Comparison of ENCODE assay signal across 27 cellular contexts in the genomic region with DNA sequence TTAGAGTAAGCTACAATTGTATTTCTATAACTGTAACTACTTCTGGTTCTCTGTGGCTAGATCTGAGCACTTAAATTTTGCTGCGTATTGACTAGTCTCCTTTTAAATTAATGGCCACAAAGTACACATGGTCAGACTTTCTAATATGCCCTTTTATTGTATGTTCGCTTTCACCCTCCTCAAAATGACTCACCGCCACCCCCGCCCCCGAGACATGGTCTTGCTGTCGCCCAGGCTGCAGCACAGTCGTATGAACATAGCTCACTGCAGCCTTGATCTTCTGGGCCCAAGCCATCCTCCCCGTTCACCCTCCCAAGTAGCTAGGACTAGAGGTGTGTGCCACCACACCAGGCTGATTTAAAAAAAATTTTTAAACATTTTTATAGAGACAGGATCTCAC. TPM values are rescaled to one million over a fixed set of nuclear protein-coding genes. Genes with fewer than 3 reads are reported as not detected.
DNase-seq lines count a peak whose midpoint lies in the region; ATAC-seq, FAIRE-seq and TF ChIP-seq lines count a peak whose summit lies in the region.
"Had no signal": no experiment of that assay in that cellular context is flagged by ENCODE, and none has a peak within 500 bp of the region (broad histone marks: within the 10 kb centered on the region; RNA-seq: fewer than 3 reads in every experiment).

No MANE protein-coding gene starts in this region.

- FAIRE-seq in pancreas (lab: Jason Lieb, UNC): no peak
- FAIRE-seq: A204.1, endometrium had no signal

- H3K9me3 ChIP-seq in H9 (ENCODE audit: control insufficient read depth, low read depth, low read length): no peaks in the 10 kb centered on the region
- no peaks in the 10 kb centered on the region for H3K9me3 ChIP-seq in pancreas
- H3K9me3 ChIP-seq in GM23248 (ENCODE audit: low read depth): no peaks in the 10 kb centered on the region
- H3K9me3 ChIP-seq: colonic mucosa, prostate gland, thyroid gland had no signal

- in situ Hi-C loops in GM23248 (cut with MboI): no loop called here

- H3K23ac ChIP-seq in H9 (ENCODE audit: insufficient read length, low read depth, low read length): no peak overlapping the region

- no peak overlapping the region for H2AFZ ChIP-seq in H9 (ENCODE audit: low read length)
- no peak overlapping the region for H2AFZ ChIP-seq in GM23248

- intact Hi-C loops in pancreas (cut with DNase I): no loop called here

- no peaks in the 10 kb centered on the region for H3K9me3 Mint-ChIP-seq in activated T-cell treated with anti-CD3 and anti-CD28 coated beads, Interleukin-2, amount 50 U/mL, for 72 hours
- no peaks in the 10 kb centered on the region for H3K9me3 Mint-ChIP-seq in H9
- H3K9me3 Mint-ChIP-seq in effector memory CD8-positive, alpha-beta T cell: no peaks in the 10 kb centered on the region
- H3K9me3 Mint-ChIP-seq: mesothelial cell of epicardium, T-cell had no signal

- no peak for DNase-seq in activated T-cell treated with anti-CD3 and anti-CD28 coated beads, Interleukin-2, amount 50 U/mL, for 72 hours
- no peak for DNase-seq in activated T-cell treated with anti-CD3 and anti-CD28 coated beads, Interleukin-2, amount 50 U/mL, for 1 hour
- DNase-seq in H9 (no peak), pancreas (peak in 2 of 6 donors; percentile 23 to 36), GM23248 (no peak), T1000 (lab: John Stamatoyannopoulos, UW) (no peak), hepatic stellate cell (ENCODE audit: low spot score) (no peak)
- DNase-seq in effector memory CD8-positive, alpha-beta T cell: no peak
- DNase-seq: activated CD4-positive, alpha-beta T cell treated with anti-CD3 and anti-CD28 coated beads for 4 hours; activated CD8-positive, alpha-beta memory T cell treated with anti-CD3 and anti-CD28 coated beads, Interleukin-2, amount 10 ng/mL, durations not matched to agents 7 days and 5 days; brain microvascular endothelial cell; colonic mucosa; left colon; NCI-H1092 treated with DMSO at 0.1 percent for 48 hours; NCI-H1930; PC-3; SIG-M5; stimulated activated CD4-positive, alpha-beta T cell treated with anti-CD3 and anti-CD28 coated beads, Interleukin-2, amount 100 ng/mL, for 48 hours; stimulated activated naive CD4-positive, alpha-beta T cell; T-cell had no signal

- peaks cover 81% of the 10 kb centered on the region; the same call in 1 of the 2 replicates for H3F3A ChIP-seq in GM23248 (ENCODE audit: insufficient read depth)

- H3K36me3 ChIP-seq in pancreas (peaks cover 0 to 15% (median 0%) of the 10 kb centered on the region in 3 donors), GM23248 (ENCODE audit: low read depth) (peaks cover 65% of the 10 kb centered on the region)
- H3K36me3 ChIP-seq: colonic mucosa, prostate gland had no signal

- 0 out of 2 replicates have a peak, but pooled peaks cover 2% of the 10 kb centered on the region for H3K79me2 ChIP-seq in H9 (ENCODE audit: insufficient read depth, low read length)
- peaks cover 61% of the 10 kb centered on the region for H3K79me2 ChIP-seq in GM23248 (ENCODE audit: insufficient read depth)

- no peak overlapping the region for H2BK15ac ChIP-seq in H9 (ENCODE audit: low read depth, low read length)

- H3K4me1 Mint-ChIP-seq in activated T-cell treated with anti-CD3 and anti-CD28 coated beads, Interleukin-2, amount 50 U/mL, for 72 hours (ENCODE audit: low read depth): peaks cover 15% of the 10 kb centered on the region
- H3K4me1 Mint-ChIP-seq in H9: no peaks in the 10 kb centered on the region
- H3K4me1 Mint-ChIP-seq in effector memory CD8-positive, alpha-beta T cell (ENCODE audit: low read depth in 2 of 2): peaks cover 8 to 11% of the 10 kb centered on the region in 2 donors
- H3K4me1 Mint-ChIP-seq: activated CD8-positive, alpha-beta memory T cell treated with anti-CD3 and anti-CD28 coated beads, Interleukin-2, amount 10 ng/mL, durations not matched to agents 7 days and 5 days had no signal

- no peak overlapping the region for H3K4ac ChIP-seq in H9 (ENCODE audit: low read depth, low read length)

- no peak overlapping the region for H3K14ac ChIP-seq in H9 (ENCODE audit: insufficient read depth, low read length)

- peaks cover 5 to 12% of the 10 kb centered on the region in 2 donors for H3K36me3 Mint-ChIP-seq in activated T-cell treated with anti-CD3 and anti-CD28 coated beads, Interleukin-2, amount 50 U/mL, for 72 hours (ENCODE audit: insufficient read depth in 2 of 2)
- H3K36me3 Mint-ChIP-seq in H9 (ENCODE audit: insufficient read depth in 1 of 3, low read depth in 3 of 3): peaks cover 2 to 9% (median 6%) of the 10 kb centered on the region in 3 experiments; a peak in 6 of 7 replicates
- H3K36me3 Mint-ChIP-seq in effector memory CD8-positive, alpha-beta T cell (ENCODE audit: insufficient read depth): peaks cover 9% of the 10 kb centered on the region

- H3K18ac ChIP-seq in H9 (ENCODE audit: insufficient read length, low read depth, low read length): no peak overlapping the region

- H3K27me3 Mint-ChIP-seq in activated T-cell treated with anti-CD3 and anti-CD28 coated beads, Interleukin-2, amount 50 U/mL, for 72 hours (ENCODE audit: low read depth): no peaks in the 10 kb centered on the region
- H3K27me3 Mint-ChIP-seq in H9 (ENCODE audit: low read depth): no peaks in the 10 kb centered on the region
- no peaks in the 10 kb centered on the region for H3K27me3 Mint-ChIP-seq in effector memory CD8-positive, alpha-beta T cell
- H3K27me3 Mint-ChIP-seq: activated CD8-positive, alpha-beta memory T cell treated with anti-CD3 and anti-CD28 coated beads, Interleukin-2, amount 10 ng/mL, durations not matched to agents 7 days and 5 days; B cell; T-cell had no signal

- no peak for ATAC-seq in activated T-cell treated with anti-CD3 and anti-CD28 coated beads, Interleukin-2, amount 50 U/mL, for 72 hours (replicated peaks in 1 of 2)
- ATAC-seq in effector memory CD8-positive, alpha-beta T cell (replicated peaks): no peak
- no peak for ATAC-seq in pancreas
- ATAC-seq: activated CD8-positive, alpha-beta memory T cell treated with anti-CD3 and anti-CD28 coated beads, Interleukin-2, amount 10 ng/mL, durations not matched to agents 7 days and 5 days; T-cell had no signal

- H3K4me3 ChIP-seq in pancreas (no peak overlapping the region), GM23248 (no peak overlapping the region)
- H3K4me3 ChIP-seq: colonic mucosa, prostate gland, thyroid gland had no signal

- no peak overlapping the region for H2BK20ac ChIP-seq in H9 (ENCODE audit: low read depth, low read length, poor library complexity, severe bottlenecking)

- no peaks in the 10 kb centered on the region for H3K9me2 ChIP-seq in GM23248 (ENCODE audit: insufficient read depth)

- no peak overlapping the region for H2BK12ac ChIP-seq in H9 (ENCODE audit: insufficient read length, low read depth, low read length)

- H3K27ac ChIP-seq in H9 (ENCODE audit: insufficient read length, low read depth, low read length) (no peak overlapping the region), pancreas (peak overlapping the region; percentile 25 to 85 (median 66)), GM23248 (no peak overlapping the region)
- H3K27ac ChIP-seq: brain microvascular endothelial cell, HL-60, prostate gland had no signal

- no peak overlapping the region for H3K56ac ChIP-seq in H9 (ENCODE audit: insufficient read length, low read depth, low read length)

- no peak overlapping the region for H2BK5ac ChIP-seq in H9 (ENCODE audit: insufficient read length, low read length)

- no peak overlapping the region for H3K4me2 ChIP-seq in H9 (ENCODE audit: insufficient read depth, insufficient read length, low read length)
- H3K4me2 ChIP-seq in GM23248 (ENCODE audit: unreplicated experiment): no peak overlapping the region

- H4K8ac ChIP-seq in H9 (replicated peaks; ENCODE audit: insufficient read length, low read depth, low read length): no peak overlapping the region

- H3K4me1 ChIP-seq in H9 (ENCODE audit: insufficient read depth, low read length): no peaks in the 10 kb centered on the region
- H3K4me1 ChIP-seq in pancreas: peaks cover 44 to 69% (median 65%) of the 10 kb centered on the region in 3 donors
- peaks cover 45% of the 10 kb centered on the region for H3K4me1 ChIP-seq in GM23248 (ENCODE audit: insufficient read depth)
- H3K4me1 ChIP-seq: colonic mucosa, prostate gland had no signal

- H3K4me3 Mint-ChIP-seq in activated T-cell treated with anti-CD3 and anti-CD28 coated beads, Interleukin-2, amount 50 U/mL, for 72 hours: no peak overlapping the region
- H3K4me3 Mint-ChIP-seq in H9: no peak overlapping the region
- no peak overlapping the region for H3K4me3 Mint-ChIP-seq in effector memory CD8-positive, alpha-beta T cell
- H3K4me3 Mint-ChIP-seq: activated CD8-positive, alpha-beta memory T cell treated with anti-CD3 and anti-CD28 coated beads, Interleukin-2, amount 10 ng/mL, durations not matched to agents 7 days and 5 days; mesothelial cell of epicardium; T-cell had no signal

- no peak overlapping the region for H2AK5ac ChIP-seq in H9 (ENCODE audit: insufficient read length, low read length)

- no peaks in the 10 kb centered on the region for H3K79me1 ChIP-seq in H9 (ENCODE audit: insufficient read depth, low read depth, low read length, poor library complexity, severe bottlenecking)

- no peaks in the 10 kb centered on the region for H3K23me2 ChIP-seq in H9 (ENCODE audit: insufficient read length, low read depth, low read length, poor library complexity, severe bottlenecking)

- WGBS in H9 (ENCODE audit: extremely low coverage, insufficient read length, low lambda C conversion rate): no CpG with 5 or more reads among the region's 8 CpGs
- WGBS in pancreas, 2 donors: 88 to 94% methylated on average over 8 of the region's 8 CpGs
- WGBS in GM23248 (ENCODE audit: low coverage in 1 of 2, low lambda C conversion rate in 2 of 2, missing lambda C conversion rate in 2 of 2), 2 experiments: 90 to 93% methylated on average over 8 of the region's 8 CpGs

- H2BK120ac ChIP-seq in H9 (ENCODE audit: low read depth, low read length, poor library complexity, severe bottlenecking): no peak overlapping the region

- no peak overlapping the region for H4K5ac ChIP-seq in H9 (ENCODE audit: insufficient read length, low read depth, low read length)

- no peaks in the 10 kb centered on the region for H3K27me3 ChIP-seq in H9 (ENCODE audit: insufficient read depth, low read length)
- H3K27me3 ChIP-seq in pancreas: no peaks in the 10 kb centered on the region
- no peaks in the 10 kb centered on the region for H3K27me3 ChIP-seq in GM23248 (replicated peaks; ENCODE audit: insufficient read depth)
- H3K27me3 ChIP-seq: brain microvascular endothelial cell, colonic mucosa, thyroid gland had no signal

- H4K20me1 ChIP-seq in H9 (ENCODE audit: control insufficient read depth, insufficient read depth, insufficient read length): no peaks in the 10 kb centered on the region
- H4K20me1 ChIP-seq in GM23248 (ENCODE audit: insufficient read depth): peaks cover 17% of the 10 kb centered on the region

- no peak overlapping the region for H4K91ac ChIP-seq in H9 (ENCODE audit: insufficient read length, low read depth, low read length)

- H3T11ph ChIP-seq in H9 (ENCODE audit: low read length): no peak overlapping the region

- peak overlapping the region; percentile 46 for H3K27ac Mint-ChIP-seq in activated T-cell treated with anti-CD3 and anti-CD28 coated beads, Interleukin-2, amount 50 U/mL, for 72 hours
- H3K27ac Mint-ChIP-seq in H9: peak overlapping the region in 2 of 3 experiments; percentile 62 to 69; a peak in 1 of 7 replicates
- H3K27ac Mint-ChIP-seq in effector memory CD8-positive, alpha-beta T cell: peak overlapping the region; percentile 6 to 66
- H3K27ac Mint-ChIP-seq: activated CD8-positive, alpha-beta memory T cell treated with anti-CD3 and anti-CD28 coated beads, Interleukin-2, amount 10 ng/mL, durations not matched to agents 7 days and 5 days; mesothelial cell of epicardium had no signal

- H3K9ac ChIP-seq in H9 (ENCODE audit: extremely low read depth, insufficient read length, low read length) (no peak overlapping the region), GM23248 (no peak overlapping the region)

- TF ChIP-seq CTCF in H9 (conservative IDR thresholded peaks at IDR 0.05) (no peak), pancreas (IDR thresholded peaks at IDR 0.05) (no peak)

RNA-seq across cellular contexts. Expression of a gene that starts 11.8 kb away (rescaled TPM):
- 1 to 10 TPM; 6.7 to 7.8 TPM for total RNA-seq in activated T-cell treated with anti-CD3 and anti-CD28 coated beads, Interleukin-2, amount 50 U/mL, for 72 hours
- total RNA-seq in H9 (2021): 5.0 and 7.2 TPM in 2 replicates
- 10 to 100 TPM in 5 of 6 donors, 1 to 10 TPM in 1; 9.9 to 15.0 (median 13.7) TPM for total RNA-seq in pancreas
- polyA plus RNA-seq in pancreas: 10 to 100 TPM; 31.8 to 42.8 TPM
- 4.6 and 6.4 TPM in 2 replicates for total RNA-seq in GM23248 (2014; rRNA removed; shearing (Covaris generic))
- polyA plus RNA-seq in GM23248 (2016; fragmentation: Nextera tagmentation; extraction: Ambion mirVana): 6.4 and 7.7 TPM in 2 replicates

RNA-seq across cellular contexts. Expression of a gene that starts 19.4 kb away (rescaled TPM):
- total RNA-seq in activated T-cell treated with anti-CD3 and anti-CD28 coated beads, Interleukin-2, amount 50 U/mL, for 72 hours: 10 to 100 TPM; 39.7 to 41.3 TPM
- total RNA-seq in H9 (2021): 10.7 and 11.8 TPM in 2 replicates
- 10 to 100 TPM; 17.5 to 34.5 (median 24.7) TPM for total RNA-seq in pancreas
- polyA plus RNA-seq in pancreas: 10 to 100 TPM; 12.7 to 23.9 TPM
- 132 and 147 TPM in 2 replicates for total RNA-seq in GM23248 (2014; rRNA removed; shearing (Covaris generic))
- 136 and 139 TPM in 2 replicates for polyA plus RNA-seq in GM23248 (2016; fragmentation: Nextera tagmentation; extraction: Ambion mirVana)

Comparison
In these comparisons a context has a peak if more than half of its experiments do, and no peak if none do; other contexts are left out.
1. H3K27ac ChIP-seq: peak in pancreas (4 of 4); none in H9 (single experiment) and GM23248 (single experiment).
2. Peak in every context shown above with its lines, with median percentiles within 50 percentile points of each other: H3K27ac Mint-ChIP-seq.